Comparison of ENCODE assay signal across 9 cellular contexts in the genomic region with DNA sequence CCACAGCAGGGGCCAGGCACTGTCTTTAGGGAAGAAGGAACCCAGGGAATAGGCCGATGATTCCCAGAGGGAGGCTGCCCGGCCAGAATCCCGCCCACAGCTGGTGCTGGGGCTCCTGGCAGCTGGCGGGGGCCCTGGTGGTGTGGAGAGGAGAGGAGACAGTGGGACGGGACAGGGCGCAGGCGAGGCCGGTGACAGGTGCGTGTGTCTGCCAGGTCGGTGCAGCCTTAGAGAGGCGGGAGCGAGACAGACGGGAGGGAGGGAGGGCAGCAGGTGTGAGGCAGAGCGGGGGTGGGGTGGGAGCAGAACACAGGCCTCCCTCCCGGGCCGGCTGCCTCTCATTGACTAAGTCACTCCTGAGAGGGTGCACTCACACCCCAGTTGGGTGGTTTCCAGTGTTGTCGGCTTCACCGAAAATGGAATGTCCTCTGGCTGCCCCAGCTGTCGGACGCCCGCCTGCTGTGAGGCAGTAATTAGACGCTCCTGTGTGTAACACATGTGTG. TPM values are rescaled to one million over a fixed set of nuclear protein-coding genes. Genes with fewer than 3 reads are reported as not detected.
DNase-seq lines count a peak whose midpoint lies in the region; ATAC-seq and TF ChIP-seq lines count a peak whose summit lies in the region.
"Had no signal": no experiment of that assay in that cellular context is flagged by ENCODE, and none has a peak within 500 bp of the region (broad histone marks: within the 10 kb centered on the region; RNA-seq: fewer than 3 reads in every experiment).

No MANE protein-coding gene starts in this region.

- intact Hi-C loops in left ventricle myocardium inferior (cut with micrococcal nuclease) = no loop called here

- H3K23ac ChIP-seq in mesendoderm (ENCODE audit: low read length) = no peak overlapping the region

- no peak for ATAC-seq in HG02981 (IDR thresholded peaks at IDR 0.05; ENCODE audit: unreplicated experiment)
- ATAC-seq in HG03521 (IDR thresholded peaks at IDR 0.05; ENCODE audit: unreplicated experiment) = no peak

- H3K18ac ChIP-seq in mesendoderm (ENCODE audit: low read length) = no peak overlapping the region

- H3K27ac ChIP-seq in left ventricle myocardium inferior (replicated peaks) (peak overlapping the region; percentile 90), mesendoderm (ENCODE audit: low read depth, low read length) (no peak overlapping the region), coronary artery (no peak overlapping the region)

- no peak for TF ChIP-seq CTCF in AG10803 (conservative IDR thresholded peaks at IDR 0.05; ENCODE audit: low read length)
- no peak for TF ChIP-seq CTCF in left ventricle myocardium inferior (IDR thresholded peaks at IDR 0.05; ENCODE audit: borderline replicate concordance)
- TF ChIP-seq CTCF in coronary artery (IDR thresholded peaks at IDR 0.05) = no peak

- no peaks in the 10 kb centered on the region for H3K79me2 ChIP-seq in mesendoderm (ENCODE audit: control insufficient read depth, insufficient read depth, low read length)

- no peak overlapping the region for H4K8ac ChIP-seq in mesendoderm (ENCODE audit: low read depth, low read length)

- H2BK5ac ChIP-seq in mesendoderm (ENCODE audit: low read length) = no peak overlapping the region

- H3K36me3 ChIP-seq in left ventricle myocardium inferior (peaks cover 13% of the 10 kb centered on the region), mesendoderm (ENCODE audit: control insufficient read depth, insufficient read depth, low read length) (no peaks in the 10 kb centered on the region)

- H3K56ac ChIP-seq in mesendoderm (ENCODE audit: low read length) = no peak overlapping the region

- no peaks in the 10 kb centered on the region for H3K79me1 ChIP-seq in mesendoderm (ENCODE audit: low read length)

- no peak overlapping the region for H2BK120ac ChIP-seq in mesendoderm (ENCODE audit: low read depth, low read length)

- H3K9me3 ChIP-seq in left ventricle myocardium inferior (replicated peaks) = peaks cover 22% of the 10 kb centered on the region

- peaks cover 37% of the 10 kb centered on the region for H3K4me1 ChIP-seq in left ventricle myocardium inferior
- H3K4me1 ChIP-seq in mesendoderm (ENCODE audit: control insufficient read depth, low read depth, low read length) = no peaks in the 10 kb centered on the region

- no peak overlapping the region for H3K9ac ChIP-seq in mesendoderm (ENCODE audit: low read length)

- DNase-seq in AG10803 (ENCODE audit: low read depth) = peak; percentile 50
- DNase-seq in NCI-H1436 (lab: John Stamatoyannopoulos, UW) = peak; percentile 67
- peak; percentile 99 for DNase-seq in RPMI8226
- DNase-seq in left ventricle myocardium inferior = peak; percentile 85
- DNase-seq in mesendoderm = no peak
- DNase-seq in coronary artery (ENCODE audit: low spot score) = no peak
- DNase-seq: KG1 had no signal

- no peak overlapping the region for H3K4ac ChIP-seq in mesendoderm (ENCODE audit: low read depth, low read length)

- WGBS in mesendoderm (ENCODE audit: extremely low coverage, insufficient coverage, low lambda C conversion rate) = no CpG with 5 or more reads among the region's 22 CpGs

- peaks cover 6% of the 10 kb centered on the region for H3K27me3 ChIP-seq in left ventricle myocardium inferior (ENCODE audit: low read depth)
- no peaks in the 10 kb centered on the region for H3K27me3 ChIP-seq in mesendoderm (ENCODE audit: insufficient read depth, low read length, poor library complexity)

- H2BK15ac ChIP-seq in mesendoderm (replicated peaks; ENCODE audit: low read depth) = no peak overlapping the region

- no peak overlapping the region for H3K4me2 ChIP-seq in mesendoderm (ENCODE audit: low read length)

- H3K4me3 ChIP-seq in AG10803 (ENCODE audit: low read length) (no peak overlapping the region), left ventricle myocardium inferior (peak overlapping the region; percentile 52), mesendoderm (ENCODE audit: low read length) (no peak overlapping the region), coronary artery (no peak overlapping the region)

- H4K5ac ChIP-seq in mesendoderm (ENCODE audit: low read length) = no peak overlapping the region

- no peak overlapping the region for H2AK5ac ChIP-seq in mesendoderm (ENCODE audit: low read length)

RNA-seq across cellular contexts. Expression of a gene that starts 55.2 kb away (rescaled TPM):
- 10.5 TPM for total RNA-seq in left ventricle myocardium inferior
- 0.86 TPM for polyA plus RNA-seq in mesendoderm (2013, experiment 1 of 2)
- 0.85 TPM for polyA plus RNA-seq in mesendoderm (2013, experiment 2 of 2)

Comparison
In these comparisons a context has a peak if more than half of its experiments do, and no peak if none do; other contexts are left out.
1. DNase-seq: peak in AG10803 (single experiment), NCI-H1436 (single experiment), RPMI8226 (single experiment) and left ventricle myocardium inferior (single experiment); none in mesendoderm (single experiment) and coronary artery (single experiment).